27 cellular contexts compared by ENCODE assay signal in genomic region chr14:32167907-32168306, GRCh38. TPM values are rescaled to one million over a fixed set of nuclear protein-coding genes. Genes with fewer than 3 reads are reported as not detected.
A peak's percentile ranks its signal among the peaks of the same experiment; 100 is the strongest.
DNase-seq lines count a peak whose midpoint lies in the region; ATAC-seq and TF ChIP-seq lines count a peak whose summit lies in the region.
"Had no signal": no experiment of that assay in that cellular context is flagged by ENCODE, and none has a peak within 500 bp of the region (broad histone marks: within the 10 kb centered on the region; RNA-seq: fewer than 3 reads in every experiment).

No MANE protein-coding gene starts in this region.

- H3K27ac ChIP-seq in left lung: no peak overlapping the region
- no peak overlapping the region for H3K27ac ChIP-seq in coronary artery
- H3K27ac ChIP-seq: 22Rv1, C4-2B, PC-9, RWPE1 had no signal

- intact Hi-C loops in left lung (cut with DNase I): no loop called here

- H3K27me3 ChIP-seq in left lung: no peaks in the 10 kb centered on the region

- no peak for TF ChIP-seq CTCF in epithelial cell of proximal tubule (conservative IDR thresholded peaks at IDR 0.05; ENCODE audit: low read depth, low read length)
- TF ChIP-seq CTCF in left lung (IDR thresholded peaks at IDR 0.05): no peak
- no peak for TF ChIP-seq CTCF in coronary artery (IDR thresholded peaks at IDR 0.05)

- peak; percentile 4 for DNase-seq in DMS53 (lab: John Stamatoyannopoulos, UW)
- DNase-seq in DMS53 treated with DMSO at 0.1 percent for 48 hours (lab: John Stamatoyannopoulos, UW; ENCODE audit: unreplicated experiment): no peak
- DNase-seq in amniotic epithelial cell (ENCODE audit: low read depth): peak; percentile 35
- DNase-seq in epithelial cell of proximal tubule (ENCODE audit: low read depth): peak; percentile 23
- DNase-seq in left lung: no peak
- DNase-seq in activated gamma-delta T cell treated with Interleukin-2 at 50 U/mL for 16 hours: no peak
- no peak for DNase-seq in coronary artery (ENCODE audit: low spot score)
- no peak for DNase-seq in Ammon's horn (ENCODE audit: low spot score)
- DNase-seq: AML-193, DND-41, GOT3, Kasumi-1, MM.1S, NCI-H1048, NCI-H1417 treated with DMSO at 0.1 percent for 48 hours, NCI-H187, NCI-H2107, NCI-H510A, NCI-H748 treated with DMSO at 0.1 percent for 48 hours, PC-9, SIG-M5, SK-N-SH had no signal

- H3K4me3 ChIP-seq in epithelial cell of proximal tubule (ENCODE audit: low read depth, low read length): no peak overlapping the region
- no peak overlapping the region for H3K4me3 ChIP-seq in left lung
- H3K4me3 ChIP-seq in coronary artery: no peak overlapping the region
- H3K4me3 ChIP-seq: PC-9 had no signal

- ATAC-seq in left lung: peak; percentile 62
- ATAC-seq: HCT116 had no signal

- H3K4me1 ChIP-seq in left lung: no peaks in the 10 kb centered on the region

- H3K9me3 ChIP-seq in left lung: no peaks in the 10 kb centered on the region
- H3K9me3 ChIP-seq: SK-N-SH had no signal

- no peaks in the 10 kb centered on the region for H3K36me3 ChIP-seq in left lung

RNA-seq across cellular contexts. Expression of gene RNU6-7, which starts 33.9 kb away (rescaled TPM):
- total RNA-seq in epithelial cell of proximal tubule (not detected in 2 replicates), left lung (not detected)
- total RNA-seq: G401, PC-9 had no signal

RNA-seq across cellular contexts. Expression of gene RNU6-8, which starts 35.2 kb away (rescaled TPM):
- total RNA-seq in epithelial cell of proximal tubule: not detected in 2 replicates
- not detected for total RNA-seq in left lung
- total RNA-seq: G401, PC-9 had no signal

Comparison
In these comparisons a context has a peak if more than half of its experiments do, and no peak if none do; other contexts are left out.
1. DNase-seq: peak in DMS53 (single experiment), amniotic epithelial cell (single experiment) and epithelial cell of proximal tubule (single experiment); none in DMS53 treated with DMSO at 0.1 percent for 48 hours (single experiment), left lung (0 of 2), activated gamma-delta T cell treated with Interleukin-2 at 50 U/mL for 16 hours (single experiment), coronary artery (single experiment) and Ammon's horn (single experiment).